ENCODE assay signal across 11 cellular contexts in genomic region chr10:114856544-114857287, GRCh38. TPM values are rescaled to one million over a fixed set of nuclear protein-coding genes. Genes with fewer than 3 reads are reported as not detected.
DNase-seq lines count a peak whose midpoint lies in the region; ATAC-seq and TF ChIP-seq lines count a peak whose summit lies in the region.
"Had no signal": no experiment of that assay in that cellular context is flagged by ENCODE, and none has a peak within 500 bp of the region (broad histone marks: within the 10 kb centered on the region; RNA-seq: fewer than 3 reads in every experiment).

No MANE protein-coding gene starts in this region.

- peaks cover 0 to 10% of the 10 kb centered on the region in 2 donors for H3K4me1 ChIP-seq in ascending aorta

- ATAC-seq in GM21619 (IDR thresholded peaks at IDR 0.05; ENCODE audit: unreplicated experiment) (no peak), GM21576 (IDR thresholded peaks at IDR 0.05; ENCODE audit: unreplicated experiment) (no peak)
- ATAC-seq: body of pancreas had no signal

- peak; percentile 64 for DNase-seq in AG09309 (ENCODE audit: low read depth)
- DNase-seq in HS-27A (ENCODE audit: low read depth): peak; percentile 70
- no peak for DNase-seq in ascending aorta (ENCODE audit: low spot score in 2 of 2)
- peak; percentile 88 for DNase-seq in kidney tubule cell (ENCODE audit: low spot score)
- DNase-seq in NCI-H2081 (lab: John Stamatoyannopoulos, UW): no peak
- no peak for DNase-seq in stimulated activated naive CD4-positive, alpha-beta T cell (lab: John Stamatoyannopoulos, UW)
- DNase-seq: body of pancreas, GF-D8, Kasumi-1 had no signal

- H3K27ac ChIP-seq in ascending aorta: peak overlapping the region; percentile 69 to 70

- intact Hi-C loops in ascending aorta (cut with DNase I): no loop called here

- H3K27me3 ChIP-seq in ascending aorta: no peaks in the 10 kb centered on the region
- H3K27me3 ChIP-seq: body of pancreas had no signal

- H3K4me3 ChIP-seq in AG09309 (ENCODE audit: control insufficient read depth, low read depth, low read length): no peak overlapping the region
- H3K4me3 ChIP-seq in ascending aorta: peak overlapping the region in 1 of 2 donors; percentile 19
- H3K4me3 ChIP-seq: body of pancreas had no signal

- H3K36me3 ChIP-seq in ascending aorta: peaks cover 41 to 67% of the 10 kb centered on the region in 2 donors

- H3K9me3 ChIP-seq in ascending aorta: no peaks in the 10 kb centered on the region
- H3K9me3 ChIP-seq: body of pancreas had no signal

- TF ChIP-seq CTCF in AG09309 (IDR thresholded peaks at IDR 0.05; ENCODE audit: control insufficient read depth, insufficient read depth, low read depth, low read length, missing control alignments) (no peak), ascending aorta (IDR thresholded peaks at IDR 0.05) (no peak)

RNA-seq across cellular contexts. Expression of gene FHIP2A, which starts 35.1 kb away (rescaled TPM):
- 19.6 TPM for total RNA-seq in ascending aorta

Comparison
In these comparisons a context has a peak if more than half of its experiments do, and no peak if none do; other contexts are left out.
1. DNase-seq: peak in AG09309 (single experiment), HS-27A (single experiment) and kidney tubule cell (single experiment); none in ascending aorta (0 of 2), NCI-H2081 (0 of 2) and stimulated activated naive CD4-positive, alpha-beta T cell (0 of 6).